Comparison of ENCODE assay signal across 8 cellular contexts in the genomic region with DNA sequence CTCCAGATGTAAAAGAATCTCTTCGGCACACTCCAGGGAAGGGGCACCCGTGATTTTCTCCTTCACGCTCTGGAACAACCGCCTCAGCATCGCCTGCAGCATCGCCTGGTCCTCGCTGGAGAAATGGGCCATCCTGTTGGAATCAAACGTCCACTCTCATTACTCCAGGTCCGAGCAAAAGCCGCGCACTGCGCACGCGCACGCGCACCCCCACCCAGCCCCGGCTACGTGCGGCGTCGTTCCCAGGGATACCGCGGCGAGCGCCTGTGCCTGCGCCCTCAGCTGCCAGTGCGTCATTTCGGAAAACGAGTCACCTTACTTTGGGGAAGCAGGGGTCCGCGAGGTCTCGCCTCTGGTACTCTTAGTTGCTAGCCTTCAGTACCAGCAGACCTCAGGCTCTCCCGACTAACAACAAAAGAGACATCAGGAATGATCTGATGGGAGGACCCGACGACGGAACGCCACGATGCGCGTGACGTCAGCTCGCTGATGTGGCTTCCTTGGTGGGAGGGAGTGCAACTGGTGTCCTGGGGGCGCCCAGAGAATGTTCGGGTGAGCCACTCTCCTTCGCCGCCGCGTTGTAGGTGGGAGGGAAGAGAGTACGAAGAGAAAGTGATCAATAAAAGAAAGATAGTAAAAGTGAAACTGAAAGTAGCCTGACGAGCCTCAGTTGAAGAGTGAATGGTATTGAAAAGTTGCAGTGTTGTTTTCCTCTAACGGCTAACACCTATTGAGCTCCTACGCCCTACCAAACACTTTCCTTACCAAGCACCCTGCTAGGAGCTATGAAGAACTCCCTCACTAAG.
A peak's percentile ranks its signal among the peaks of the same experiment; 100 is the strongest.
DNase-seq lines count a peak whose midpoint lies in the region; ATAC-seq and TF ChIP-seq lines count a peak whose summit lies in the region.

TBC1D32 (minus strand) TSS at position 182 of the 806 bp plus-strand sequence; CDS start at position 132, 50 bp downstream.

- TF ChIP-seq CTCF in OCI-LY3 (IDR thresholded peaks at IDR 0.05; ENCODE audit: low read depth, low read length) = no peak

- H4K20me1 ChIP-seq in OCI-LY3 (ENCODE audit: insufficient read depth, low read length) = no peaks in the 10 kb centered on the region

- peak; percentile 93 for DNase-seq in DMS 273 (lab: John Stamatoyannopoulos, UW; ENCODE audit: unreplicated experiment)
- DNase-seq in HuH-7 (ENCODE audit: low spot score) = peak; percentile 90
- peak; percentile 77 for DNase-seq in activated T-cell treated with anti-CD3 and anti-CD28 coated beads for 1 hour (ENCODE audit: low read depth)
- peak; percentile 77 for DNase-seq in epidermal melanocyte (ENCODE audit: insufficient read length, low spot score)
- DNase-seq in midbrain (lab: John Stamatoyannopoulos, UW) = peak; percentile 94
- DNase-seq in stimulated activated CD8-positive, alpha-beta memory T cell treated with anti-CD3 and anti-CD28 coated beads, Interleukin-15, amount 100 ng/mL, for 48 hours (ENCODE audit: low read depth in 2 of 2) = peak; percentile 82 to 84

- no peaks in the 10 kb centered on the region for H3K27me3 ChIP-seq in OCI-LY3 (ENCODE audit: low read depth, low read length)

- no peaks in the 10 kb centered on the region for H3K36me3 ChIP-seq in OCI-LY3 (replicated peaks; ENCODE audit: low read depth, low read length)

- ATAC-seq in GM21526 (IDR thresholded peaks at IDR 0.05; ENCODE audit: low FRiP score, unreplicated experiment) = peak; percentile 93

- peaks cover 4% of the 10 kb centered on the region; the same call in 1 of the 2 replicates for H3K79me2 ChIP-seq in OCI-LY3 (ENCODE audit: low read length)

- peaks cover 7% of the 10 kb centered on the region for H3K4me1 ChIP-seq in OCI-LY3 (ENCODE audit: low read length)

- H3K9me3 ChIP-seq in OCI-LY3 (ENCODE audit: insufficient read depth, low read length) = no peaks in the 10 kb centered on the region

- peak within 1 kb of the TSS; percentile 99 for H2AFZ ChIP-seq in OCI-LY3 (ENCODE audit: low read depth, low read length)

- peak within 1 kb of the TSS; percentile 73 for H3K27ac ChIP-seq in OCI-LY3 (ENCODE audit: low read length)

- peak within 1 kb of the TSS; percentile 90 for H3K4me2 ChIP-seq in OCI-LY3 (ENCODE audit: low read length)

- H3K4me3 ChIP-seq in OCI-LY3 (ENCODE audit: low read length) = peak within 1 kb of the TSS; percentile 92

- H3K9ac ChIP-seq in OCI-LY3 (ENCODE audit: low read length) = peak within 1 kb of the TSS; percentile 83

Comparison
In these comparisons a context has a peak if more than half of its experiments do, and no peak if none do; other contexts are left out.
1. Peak in every context shown above with its lines: DNase-seq, ATAC-seq, H3K4me3 ChIP-seq and H3K27ac ChIP-seq.